ENCODE assay signal across 8 cellular contexts in the genomic region with DNA sequence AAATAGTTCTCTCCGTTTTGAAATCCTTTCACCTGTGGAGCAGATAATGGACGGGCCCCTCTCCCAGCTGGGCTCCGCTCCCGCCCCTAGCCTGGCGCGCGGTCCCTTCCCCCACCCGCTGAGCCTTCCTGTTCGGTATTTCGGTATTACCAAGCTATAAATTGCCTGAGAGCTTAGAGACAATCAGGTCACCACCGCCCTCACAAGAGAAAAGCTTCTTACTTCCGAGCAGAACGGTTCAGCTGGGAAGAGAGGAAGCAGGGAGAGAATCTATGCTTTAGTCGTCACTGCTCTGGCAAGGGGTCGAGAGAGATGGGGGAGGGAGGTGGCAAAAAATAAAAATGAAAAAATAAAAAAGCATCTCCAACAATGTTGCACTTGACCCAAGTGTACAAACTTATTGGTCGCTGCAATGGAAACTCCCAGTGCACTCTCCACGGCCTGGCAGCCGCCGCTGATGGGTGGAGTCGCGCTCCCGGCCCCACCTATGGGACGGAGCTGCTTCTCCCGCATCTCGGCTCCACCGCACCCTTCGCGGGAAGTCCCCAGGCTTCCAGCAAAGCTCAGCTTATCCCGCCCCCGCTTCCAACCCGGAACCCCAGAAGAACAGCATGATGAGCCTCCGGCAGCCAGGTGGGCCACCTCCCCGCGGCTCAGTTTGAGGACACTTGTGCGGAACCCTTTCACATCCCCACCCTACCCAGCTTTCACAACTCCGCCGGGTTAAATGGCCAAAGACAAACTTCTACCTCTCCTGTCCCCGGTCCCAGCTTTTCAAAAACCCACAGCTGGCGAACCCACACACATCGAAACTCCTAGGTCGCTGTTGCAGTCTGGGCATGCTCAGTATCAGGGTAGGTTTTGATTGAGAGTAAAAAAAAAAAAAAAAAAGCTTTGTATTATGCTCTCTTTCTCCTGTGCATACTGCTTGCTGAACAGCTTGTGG. TPM values are rescaled to one million over a fixed set of nuclear protein-coding genes. Genes with fewer than 3 reads are reported as not detected.
DNase-seq lines count a peak whose midpoint lies in the region; ATAC-seq, FAIRE-seq and TF ChIP-seq lines count a peak whose summit lies in the region.

No MANE protein-coding gene starts in this region.

- H4K20me1 ChIP-seq in BLaER1 treated with 17β-estradiol and CSF1 and Interleukin-3, amounts not matched to agents 10 nM and 100 nM: no peaks in the 10 kb centered on the region

- peak overlapping the region; percentile 78 to 96 (median 85) for H3K4me2 ChIP-seq in BLaER1 treated with 17β-estradiol and CSF1 and Interleukin-3, amounts not matched to agents 10 nM and 100 nM

- peak; percentile 41 for DNase-seq in HTR-8/SVneo (ENCODE audit: insufficient read length, low spot score)
- peak; percentile 10 for DNase-seq in RCC 7860 (ENCODE audit: low spot score)
- no peak for DNase-seq in esophagus squamous epithelium (lab: John Stamatoyannopoulos, UW)
- peak; percentile 62 for DNase-seq in nephron progenitor cell
- no peak for DNase-seq in foreskin melanocyte
- no peak for DNase-seq in HAP-1 (ENCODE audit: low spot score in 2 of 2)

- H3K9ac ChIP-seq in BLaER1 treated with 17β-estradiol and CSF1 and Interleukin-3, amounts not matched to agents 10 nM and 100 nM: peak overlapping the region; percentile 67 to 87 (median 82)

- TF ChIP-seq CTCF in esophagus squamous epithelium (IDR thresholded peaks at IDR 0.05) (no peak), nephron progenitor cell (IDR thresholded peaks at IDR 0.05) (no peak)

- no peaks in the 10 kb centered on the region for H3K36me3 ChIP-seq in BLaER1 treated with 17β-estradiol and CSF1 and Interleukin-3, amounts not matched to agents 10 nM and 100 nM
- no peaks in the 10 kb centered on the region for H3K36me3 ChIP-seq in esophagus squamous epithelium
- H3K36me3 ChIP-seq in HAP-1 (replicated peaks): no peaks in the 10 kb centered on the region

- peaks cover 17 to 47% (median 31%) of the 10 kb centered on the region in 10 experiments; a peak in 19 of 20 replicates for H3K4me1 ChIP-seq in BLaER1 treated with 17β-estradiol and CSF1 and Interleukin-3, amounts not matched to agents 10 nM and 100 nM
- H3K4me1 ChIP-seq in esophagus squamous epithelium (peaks cover 0 to 23% (median 4%) of the 10 kb centered on the region in 3 donors), HAP-1 (0 out of 2 replicates have a peak, but pooled peaks cover 3% of the 10 kb centered on the region)

- WGBS in esophagus squamous epithelium, 2 donors: 5 to 9% methylated on average over 25 to 28 of the region's 41 CpGs

- intact Hi-C loops in esophagus squamous epithelium (cut with DNase I): no loop called here

- FAIRE-seq in HTR-8/SVneo (lab: Jason Lieb, UNC) (no peak), RCC 7860 (lab: Jason Lieb, UNC) (no peak)

- no peaks in the 10 kb centered on the region for H3K36me3 Mint-ChIP-seq in nephron progenitor cell (ENCODE audit: low read depth)

- no peak for TF ChIP-seq POLR2A in esophagus squamous epithelium (IDR thresholded peaks at IDR 0.05)

- H3K27ac ChIP-seq in BLaER1 treated with 17β-estradiol and CSF1 and Interleukin-3, amounts not matched to agents 10 nM and 100 nM: peak overlapping the region in 10 of 11 experiments; percentile 57 to 87 (median 76); a peak in 20 of 22 replicates
- H3K27ac ChIP-seq in esophagus squamous epithelium: no peak overlapping the region

- H3K9me3 Mint-ChIP-seq in nephron progenitor cell: no peaks in the 10 kb centered on the region

- in situ Hi-C loops in HAP-1 (cut with MboI; ENCODE audit: low sequenced_read_pairs): no loop called here

- peaks cover 16% of the 10 kb centered on the region for H3K27me3 Mint-ChIP-seq in nephron progenitor cell (ENCODE audit: low read depth, poor library complexity)

- peak overlapping the region; percentile 59 for H3K27ac Mint-ChIP-seq in nephron progenitor cell

- H3K9me3 ChIP-seq in BLaER1 treated with 17β-estradiol and CSF1 and Interleukin-3, amounts not matched to agents 10 nM and 100 nM (replicated peaks in 1 of 11): no peaks in the 10 kb centered on the region
- H3K9me3 ChIP-seq in esophagus squamous epithelium: no peaks in the 10 kb centered on the region
- H3K9me3 ChIP-seq in HAP-1: no peaks in the 10 kb centered on the region

- H3K4me3 Mint-ChIP-seq in nephron progenitor cell: peak overlapping the region; percentile 94

- peak overlapping the region; percentile 76 to 96 (median 91) for H3K4me3 ChIP-seq in BLaER1 treated with 17β-estradiol and CSF1 and Interleukin-3, amounts not matched to agents 10 nM and 100 nM
- H3K4me3 ChIP-seq in esophagus squamous epithelium (peak overlapping the region; percentile 2 to 65 (median 40)), HAP-1 (no peak overlapping the region)

- ATAC-seq in GM19455 (IDR thresholded peaks at IDR 0.05; ENCODE audit: unreplicated experiment): peak; percentile 56

- peaks cover 43% of the 10 kb centered on the region for H3K4me1 Mint-ChIP-seq in nephron progenitor cell

- no peaks in the 10 kb centered on the region for H3K27me3 ChIP-seq in BLaER1 treated with 17β-estradiol and CSF1 and Interleukin-3, amounts not matched to agents 10 nM and 100 nM
- H3K27me3 ChIP-seq in esophagus squamous epithelium (peaks cover 0 to 34% (median 0%) of the 10 kb centered on the region in 4 donors), HAP-1 (ENCODE audit: low read depth) (no peaks in the 10 kb centered on the region)

RNA-seq across cellular contexts. Expression of a gene that starts 0.8 kb away (rescaled TPM):
- 1 to 10 TPM in 1 of 4 donors, under 1 TPM in 1, not detected in 2; 0.26 to 2.7 TPM for total RNA-seq in esophagus squamous epithelium

Comparison
In these comparisons a context has a peak if more than half of its experiments do, and no peak if none do; other contexts are left out.
1. H3K27ac ChIP-seq: peak in BLaER1 treated with 17β-estradiol and CSF1 and Interleukin-3, amounts not matched to agents 10 nM and 100 nM (10 of 11); none in esophagus squamous epithelium (0 of 4).
2. DNase-seq: peak in HTR-8/SVneo (single experiment), RCC 7860 (single experiment) and nephron progenitor cell (single experiment); none in esophagus squamous epithelium (single experiment), foreskin melanocyte (single experiment) and HAP-1 (0 of 2).